Comparison of ENCODE assay signal across 10 cellular contexts in genomic region chr1:156684227-156684782, GRCh38. TPM values are rescaled to one million over a fixed set of nuclear protein-coding genes. Genes with fewer than 3 reads are reported as not detected.
DNase-seq lines count a peak whose midpoint lies in the region; ATAC-seq and TF ChIP-seq lines count a peak whose summit lies in the region.
"Had no signal": no experiment of that assay in that cellular context is flagged by ENCODE, and none has a peak within 500 bp of the region (broad histone marks: within the 10 kb centered on the region; RNA-seq: fewer than 3 reads in every experiment).

No MANE protein-coding gene starts in this region.

- intact Hi-C loops in PC-9 (cut with micrococcal nuclease; ENCODE audit: unreplicated experiment): loop anchor here (1.0 kb wide), 1 partner anchor 206 kb away; no protein-coding TSS in a partner anchor
- intact Hi-C loops in esophagus muscularis mucosa (cut with DNase I): loop anchor here (10.0 kb wide), 1 partner anchor 200 kb away; no protein-coding TSS in a partner anchor

- TF ChIP-seq CTCF in PC-9 (conservative IDR thresholded peaks at IDR 0.05) (peak; percentile 51; the same call in 1 of the 2 replicates), esophagus muscularis mucosa (IDR thresholded peaks at IDR 0.05) (no peak)

- peak overlapping the region; percentile 4; the same call in 1 of the 2 replicates for H3K4me2 ChIP-seq in PC-9

- no peak for TF ChIP-seq POLR2A in esophagus muscularis mucosa (IDR thresholded peaks at IDR 0.05; ENCODE audit: low read depth)

- H3K4me3 ChIP-seq in ACC112 (ENCODE audit: low read depth, low read length) (no peak overlapping the region), PC-9 (no peak overlapping the region), esophagus muscularis mucosa (no peak overlapping the region)
- H3K4me3 ChIP-seq: thoracic aorta had no signal

- H3K4me3 Mint-ChIP-seq in effector memory CD8-positive, alpha-beta T cell: no peak overlapping the region

- peak overlapping the region; percentile 20 for H2AFZ ChIP-seq in ACC112 (ENCODE audit: low read length, unreplicated experiment)
- H2AFZ ChIP-seq in PC-9: no peak overlapping the region

- H3K36me3 Mint-ChIP-seq in effector memory CD8-positive, alpha-beta T cell (ENCODE audit: insufficient read depth): peaks cover 8% of the 10 kb centered on the region

- peaks cover 27% of the 10 kb centered on the region for H3F3A ChIP-seq in PC-9 (ENCODE audit: insufficient read depth, low read depth)

- no peaks in the 10 kb centered on the region for H3K9me3 ChIP-seq in PC-9 (ENCODE audit: insufficient read depth, low read depth)
- no peaks in the 10 kb centered on the region for H3K9me3 ChIP-seq in esophagus muscularis mucosa
- H3K9me3 ChIP-seq: thoracic aorta had no signal

- H4K20me1 ChIP-seq in PC-9 (ENCODE audit: insufficient read depth): no peaks in the 10 kb centered on the region

- POLR2A ChIA-PET in PC-9 (lab: Charles Lee; ENCODE audit: unreplicated experiment): interaction anchor here (0.5 kb wide), 1 partner anchor 60 kb away, joined by 3 read pairs; no protein-coding TSS in a partner anchor

- no peak for TF ChIP-seq EP300 in esophagus muscularis mucosa (IDR thresholded peaks at IDR 0.05)

- 86% methylated on average over 5 of the region's 5 CpGs for WGBS in esophagus muscularis mucosa

- peaks cover 13% of the 10 kb centered on the region for H3K4me1 ChIP-seq in ACC112 (ENCODE audit: control insufficient read depth, insufficient read depth, low read length, unreplicated experiment)
- peaks cover 45% of the 10 kb centered on the region for H3K4me1 ChIP-seq in PC-9 (replicated peaks; ENCODE audit: insufficient read depth)
- peaks cover 2 to 6% (median 4%) of the 10 kb centered on the region in 4 donors for H3K4me1 ChIP-seq in esophagus muscularis mucosa

- no peaks in the 10 kb centered on the region for H3K9me2 ChIP-seq in PC-9 (ENCODE audit: insufficient read depth)

- peak overlapping the region; percentile 60 for H3K27ac ChIP-seq in ACC112 (ENCODE audit: low read depth, low read length)
- H3K27ac ChIP-seq in PC-9: peak overlapping the region; percentile 78
- no peak overlapping the region for H3K27ac ChIP-seq in esophagus muscularis mucosa (replicated peaks in 1 of 4)
- H3K27ac ChIP-seq: thoracic aorta had no signal

- H3K27me3 ChIP-seq in ACC112 (ENCODE audit: insufficient read depth, low read length): peaks cover 4% of the 10 kb centered on the region; the same call in 1 of the 2 replicates
- H3K27me3 ChIP-seq in PC-9 (ENCODE audit: insufficient read depth, low read depth): peaks cover 5% of the 10 kb centered on the region; the same call in 1 of the 2 replicates
- peaks cover 0 to 64% (median 2%) of the 10 kb centered on the region in 4 donors for H3K27me3 ChIP-seq in esophagus muscularis mucosa

- no TSS peak for BruUV-seq in PC-9 (replicated peaks; lab: Mats Ljungman, UMichigan)

- no peaks in the 10 kb centered on the region for H3K9me3 Mint-ChIP-seq in effector memory CD8-positive, alpha-beta T cell

- H3K4me1 Mint-ChIP-seq in effector memory CD8-positive, alpha-beta T cell (ENCODE audit: low read depth in 2 of 2): peaks cover under 1 to 5% of the 10 kb centered on the region in 2 donors

- H3K27me3 Mint-ChIP-seq in effector memory CD8-positive, alpha-beta T cell: peaks cover 55 to 79% of the 10 kb centered on the region in 2 donors

- H3K79me2 ChIP-seq in ACC112 (ENCODE audit: control insufficient read depth, insufficient read depth, low read length, unreplicated experiment): no peaks in the 10 kb centered on the region
- H3K79me2 ChIP-seq in PC-9 (ENCODE audit: low read depth): no peaks in the 10 kb centered on the region

- no peaks in the 10 kb centered on the region for H3K36me3 ChIP-seq in ACC112 (ENCODE audit: insufficient read depth, low read length)
- no peaks in the 10 kb centered on the region for H3K36me3 ChIP-seq in PC-9 (ENCODE audit: low read depth)
- no peaks in the 10 kb centered on the region for H3K36me3 ChIP-seq in esophagus muscularis mucosa
- H3K36me3 ChIP-seq: thoracic aorta had no signal

- ATAC-seq in effector memory CD8-positive, alpha-beta T cell (replicated peaks): peak; percentile 48
- ATAC-seq: left ventricle myocardium superior had no signal

- no peak overlapping the region for H3K27ac Mint-ChIP-seq in effector memory CD8-positive, alpha-beta T cell

- peak; percentile 84 for DNase-seq in ELR (ENCODE audit: low read depth)
- DNase-seq in PC-9: peak in 1 of 2 experiments; percentile 84
- DNase-seq in effector memory CD8-positive, alpha-beta T cell: no peak
- no peak for DNase-seq in esophagus muscularis mucosa (ENCODE audit: extremely low spot score)
- DNase-seq in COLO668 (lab: John Stamatoyannopoulos, UW; ENCODE audit: unreplicated experiment): no peak
- no peak for DNase-seq in activated effector memory CD4-positive, alpha-beta T cell treated with Interleukin-2 at 50 U/mL for 16 hours
- no peak for DNase-seq in GDM1 (lab: John Stamatoyannopoulos, UW)
- DNase-seq: left ventricle myocardium superior had no signal

- CTCF ChIA-PET in PC-9 (lab: Charles Lee): interaction anchor here (0.5 to 1.6 kb wide), 5 partner anchors 10 to 236 kb away, joined by 3 to 15 read pairs (median 5); partner anchors contain the start of gene LRRC71

RNA-seq across cellular contexts. Expression of gene NES, which starts 7.1 kb away (rescaled TPM):
- total RNA-seq in PC-9 (2021) (6.8 and 7.0 TPM in 2 replicates), esophagus muscularis mucosa (10 to 100 TPM; 16.6 to 37.4 (median 32.5) TPM)

RNA-seq across cellular contexts. Expression of gene CRABP2, which starts 21.1 kb away (rescaled TPM):
- 142 and 286 TPM in 2 replicates for total RNA-seq in PC-9 (2021)
- 1 to 10 TPM; 1.2 to 6.4 (median 2.7) TPM for total RNA-seq in esophagus muscularis mucosa

RNA-seq across cellular contexts. Expression of gene BCAN, which starts 42.4 kb away (rescaled TPM):
- total RNA-seq in PC-9 (2021): not detected in 2 replicates
- total RNA-seq in esophagus muscularis mucosa: 1 to 10 TPM in 1 of 4 donors, under 1 TPM in 2, not detected in 1; 0.45 to 1.0 (median 0.99) TPM

RNA-seq across cellular contexts. Expression of gene METTL25B, which starts 44.0 kb away (rescaled TPM):
- total RNA-seq in PC-9 (2021): 51.0 and 77.7 TPM in 2 replicates
- 10 to 100 TPM; 16.2 to 32.3 (median 18.0) TPM for total RNA-seq in esophagus muscularis mucosa

RNA-seq across cellular contexts. Expression of gene ISG20L2, which starts 44.3 kb away (rescaled TPM):
- total RNA-seq in PC-9 (2021) (25.4 and 33.2 TPM in 2 replicates), esophagus muscularis mucosa (10 to 100 TPM; 16.2 to 20.0 (median 19.0) TPM)

Comparison
In these comparisons a context has a peak if more than half of its experiments do, and no peak if none do; other contexts are left out.
1. H3K27ac ChIP-seq: peak in ACC112 (single experiment) and PC-9 (single experiment); none in esophagus muscularis mucosa (0 of 4).
2. RNA of gene CRABP2, which starts 21.1 kb away (total RNA-seq): 142 to 286 TPM in PC-9; 1.2 to 6.4 TPM in esophagus muscularis mucosa; every median in the first group is over 10 times any median in the second.